Comparison of ENCODE assay signal across 33 cellular contexts in the genomic region with DNA sequence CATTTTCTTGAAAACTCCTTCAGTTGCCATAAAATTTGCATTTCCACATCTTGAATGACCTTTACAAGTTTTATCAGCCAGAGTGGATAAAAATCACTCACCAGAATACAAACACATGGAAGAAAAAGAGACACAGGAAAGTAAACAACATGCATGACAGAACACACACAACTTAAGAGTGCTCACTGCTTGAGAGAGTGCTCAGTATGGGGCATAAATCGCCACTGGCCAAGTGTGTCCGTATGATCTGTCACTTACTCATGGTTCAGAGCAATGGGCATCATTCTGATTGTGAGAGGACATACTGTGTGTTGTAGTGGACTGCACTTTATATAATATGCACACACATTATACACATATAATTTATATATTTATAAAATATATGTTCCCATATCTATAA.
"Had no signal": no experiment of that assay in that cellular context is flagged by ENCODE, and none has a peak within 500 bp of the region (broad histone marks: within the 10 kb centered on the region; RNA-seq: fewer than 3 reads in every experiment).

No MANE protein-coding gene starts in this region.

- H3K4me3 Mint-ChIP-seq: activated B cell treated with CpG ODN at 0.5 μM for 24 hours; activated CD8-positive, alpha-beta T cell treated with anti-CD3 and anti-CD28 coated beads for 36 hours; natural killer cell treated with Interleukin-12 subunit alpha and Interleukin-12 subunit beta and Interleukin-15 and Interleukin-18, amount 100 ng/mL, for 72 hours; stimulated activated effector memory CD8-positive, alpha-beta T cell treated with anti-CD3 and anti-CD28 coated beads, Interleukin-12 subunit alpha, Interleukin-12 subunit beta, amount 100 ng/mL, for 72 hours; stimulated activated naive CD8-positive, alpha-beta T cell treated with anti-CD3 and anti-CD28 coated beads, Interleukin-15, Interleukin-2, amounts not matched to agents 100 ng/mL and 50 ng/mL, for 24 hours; T-cell; type B pancreatic cell had no signal

- H3K4me3 ChIP-seq: cardiac muscle cell, colonic mucosa, gastrocnemius medialis, left lung, lung, skin epidermis, thoracic aorta, uterus had no signal

- H3K4me1 Mint-ChIP-seq: activated B cell treated with CpG ODN at 0.5 μM for 24 hours; stimulated activated effector memory CD8-positive, alpha-beta T cell treated with anti-CD3 and anti-CD28 coated beads, Interleukin-12 subunit alpha, Interleukin-12 subunit beta, amount 100 ng/mL, for 72 hours; T-cell had no signal

- H3K4me1 ChIP-seq: colonic mucosa, gastrocnemius medialis, left lung, uterus had no signal

- DNase-seq: activated B cell treated with CpG ODN at 0.5 μM for 24 hours; activated CD4-positive, alpha-beta T cell treated with anti-CD3 and anti-CD28 coated beads, Interleukin-2, amount 50 U/mL, for 1 hour; activated CD8-positive, alpha-beta T cell treated with anti-CD3 and anti-CD28 coated beads for 36 hours; activated naive CD4-positive, alpha-beta T cell; activated T-cell treated with anti-CD3 and anti-CD28 coated beads, Interleukin-2, amount 50 U/mL, for 48 hours; anterior cingulate cortex; cerebellar nuclear complex; colonic mucosa; effector CD8-positive, alpha-beta T cell; erythroblast; gastrocnemius medialis; hippocampal formation; kidney; left lung; mesendoderm; retina; stimulated activated CD4-positive, alpha-beta T cell treated with anti-CD3 and anti-CD28 coated beads, Interleukin-4, amount 100 ng/mL, for 24 hours; T-cell; uterus had no signal

- H3K27ac Mint-ChIP-seq: activated B cell treated with CpG ODN at 0.5 μM for 24 hours; activated CD8-positive, alpha-beta T cell treated with anti-CD3 and anti-CD28 coated beads for 36 hours; activated naive CD4-positive, alpha-beta T cell treated with anti-CD3 and anti-CD28 coated beads, Interleukin-2, amount 50 U/mL, for 72 hours; activated T-helper 2 cell treated with anti-CD3 and anti-CD28 coated beads, Interferon-gamma antibody, Interleukin-2, Interleukin-4, amounts not matched to agents 10 μg/mL and 5 μg/mL and 100 μg/mL, durations not matched to agents 14 hours and 24 hours and 36 hours; natural killer cell treated with Interleukin-12 subunit alpha and Interleukin-12 subunit beta and Interleukin-15 and Interleukin-18, amount 100 ng/mL, for 72 hours; progenitor cell of endocrine pancreas; stimulated activated effector memory CD8-positive, alpha-beta T cell treated with anti-CD3 and anti-CD28 coated beads, Interleukin-12 subunit alpha, Interleukin-12 subunit beta, amount 100 ng/mL, for 72 hours; stimulated activated naive CD8-positive, alpha-beta T cell treated with anti-CD3 and anti-CD28 coated beads, Interleukin-15, Interleukin-2, amounts not matched to agents 100 ng/mL and 50 ng/mL, for 24 hours; T-cell; type B pancreatic cell had no signal

- H3K36me3 ChIP-seq: cardiac muscle cell, colonic mucosa, gastrocnemius medialis, left lung, neutrophil, thoracic aorta, uterus had no signal

- H3K36me3 Mint-ChIP-seq: activated naive CD4-positive, alpha-beta T cell treated with anti-CD3 and anti-CD28 coated beads, Interleukin-2, amount 50 U/mL, for 72 hours; stimulated activated effector memory CD8-positive, alpha-beta T cell treated with anti-CD3 and anti-CD28 coated beads, Interleukin-12 subunit alpha, Interleukin-12 subunit beta, amount 100 ng/mL, for 72 hours; T-cell; type B pancreatic cell had no signal

- FAIRE-seq: endometrium, kidney had no signal

- H3K9me3 ChIP-seq: colonic mucosa, gastrocnemius medialis, left lung, neutrophil, thoracic aorta, uterus had no signal

- ATAC-seq: activated CD8-positive, alpha-beta T cell treated with anti-CD3 and anti-CD28 coated beads for 36 hours; activated naive CD4-positive, alpha-beta T cell treated with anti-CD3 and anti-CD28 coated beads, Interleukin-2, amount 50 U/mL, for 72 hours; gastrocnemius medialis; natural killer cell treated with Interleukin-12 subunit alpha and Interleukin-12 subunit beta and Interleukin-15 and Interleukin-18, amount 100 ng/mL, for 72 hours; sciatic nerve; stimulated activated effector memory CD8-positive, alpha-beta T cell treated with anti-CD3 and anti-CD28 coated beads, Interleukin-12 subunit alpha, Interleukin-12 subunit beta, amount 100 ng/mL, for 72 hours; T-cell had no signal

- H3K27me3 Mint-ChIP-seq: activated B cell treated with CpG ODN at 0.5 μM for 24 hours; activated CD8-positive, alpha-beta T cell treated with anti-CD3 and anti-CD28 coated beads for 36 hours; progenitor cell of endocrine pancreas had no signal

- H3K27me3 ChIP-seq: cardiac muscle cell, colonic mucosa, gastrocnemius medialis, neutrophil, uterus had no signal

- H3K27ac ChIP-seq: cardiac muscle cell, colonic mucosa, gastrocnemius medialis, left lung, neutrophil, skin epidermis, thoracic aorta, uterus had no signal

- H3K9me3 Mint-ChIP-seq: activated T-helper 2 cell treated with anti-CD3 and anti-CD28 coated beads, Interferon-gamma antibody, Interleukin-2, Interleukin-4, amounts not matched to agents 10 μg/mL and 5 μg/mL and 100 μg/mL, durations not matched to agents 14 hours and 24 hours and 36 hours; natural killer cell treated with Interleukin-12 subunit alpha and Interleukin-12 subunit beta and Interleukin-15 and Interleukin-18, amount 100 ng/mL, for 72 hours; type B pancreatic cell had no signal
